1 cellular context compared by ENCODE assay signal in the genomic region with DNA sequence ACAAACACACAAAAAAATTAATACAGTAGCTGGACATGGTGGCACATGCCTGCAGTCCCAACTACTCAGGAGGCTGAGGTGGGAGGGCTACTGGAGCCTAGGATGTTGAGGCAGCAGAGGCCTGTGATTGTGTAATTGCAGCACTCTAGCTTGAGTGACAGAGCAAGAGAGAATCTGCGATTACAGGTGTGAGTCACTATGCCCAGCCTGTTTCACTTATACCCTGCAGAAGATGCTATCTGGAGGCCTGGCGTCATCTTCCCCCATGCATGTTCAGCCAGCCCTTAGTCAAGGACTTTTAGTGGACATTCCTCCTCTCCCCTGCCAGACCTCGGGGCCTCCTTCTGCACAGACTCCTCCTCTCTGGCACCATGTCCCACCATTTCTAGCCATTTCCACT.
TF ChIP-seq lines count a peak whose summit lies in the region.

No MANE protein-coding gene starts in this region.

TF ChIP-seq in HepG2, 621 proteins besides CTCF, POLR2A, EP300 and RAD21 (continued from another document):
- TF ChIP-seq, protein P1, sequence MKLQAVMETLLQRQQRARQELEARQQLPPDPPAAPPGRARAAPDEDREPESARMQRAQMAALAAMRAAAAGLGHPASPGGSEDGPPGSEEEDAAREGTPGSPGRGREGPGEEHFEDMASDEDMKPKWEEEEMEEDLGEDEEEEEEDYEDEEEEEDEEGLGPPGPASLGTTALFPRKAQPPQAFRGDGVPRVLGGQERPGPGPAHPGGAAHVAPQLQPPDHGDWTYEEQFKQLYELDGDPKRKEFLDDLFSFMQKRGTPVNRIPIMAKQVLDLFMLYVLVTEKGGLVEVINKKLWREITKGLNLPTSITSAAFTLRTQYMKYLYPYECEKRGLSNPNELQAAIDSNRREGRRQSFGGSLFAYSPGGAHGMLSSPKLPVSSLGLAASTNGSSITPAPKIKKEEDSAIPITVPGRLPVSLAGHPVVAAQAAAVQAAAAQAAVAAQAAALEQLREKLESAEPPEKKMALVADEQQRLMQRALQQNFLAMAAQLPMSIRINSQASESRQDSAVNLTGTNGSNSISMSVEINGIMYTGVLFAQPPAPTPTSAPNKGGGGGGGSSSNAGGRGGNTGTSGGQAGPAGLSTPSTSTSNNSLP (IDR thresholded peaks at IDR 0.05; ENCODE audit: low read depth, low read length), result no peak
- TF ChIP-seq CEBPB (IDR thresholded peaks at IDR 0.05; ENCODE audit: borderline replicate concordance, low read depth, low read length), result peak; percentile 66; the same call in 1 of the 2 replicates
- 0 out of 2 replicates have a peak, but pooled peaks have one; percentile 26 for TF ChIP-seq FOSL2 (CRISPR knock-in tag; IDR thresholded peaks at IDR 0.05)
